ENCODE assay signal across 23 cellular contexts in the genomic region with DNA sequence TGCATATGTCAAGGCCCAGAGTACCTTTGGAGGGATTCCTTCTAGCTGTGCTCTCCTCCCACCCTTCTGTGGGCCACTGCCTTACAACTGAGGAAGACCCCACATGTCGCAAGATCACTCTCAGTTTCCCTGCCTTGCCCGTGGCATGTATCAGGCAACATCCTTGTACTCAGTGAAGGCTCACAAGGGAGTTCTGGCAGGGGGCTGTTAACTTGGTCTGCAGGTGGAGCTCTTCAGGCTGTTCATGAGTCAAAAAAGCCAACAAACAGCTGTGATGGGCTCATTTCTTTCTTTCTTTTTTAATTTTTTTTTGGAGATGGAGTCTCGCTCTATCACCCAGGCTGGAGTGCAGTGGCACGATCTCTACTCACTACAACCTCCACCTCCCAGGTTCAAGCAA.
A peak's percentile ranks its signal among the peaks of the same experiment; 100 is the strongest.
DNase-seq lines count a peak whose midpoint lies in the region; ATAC-seq, FAIRE-seq and TF ChIP-seq lines count a peak whose summit lies in the region.
"Had no signal": no experiment of that assay in that cellular context is flagged by ENCODE, and none has a peak within 500 bp of the region (broad histone marks: within the 10 kb centered on the region; RNA-seq: fewer than 3 reads in every experiment).

No MANE protein-coding gene starts in this region.

- dilution Hi-C loops in IMR-90 (cut with HindIII; ENCODE audit: low sequenced_read_pairs, unreplicated experiment) = no loop called here

- ATAC-seq in IMR-90 (ENCODE audit: low read depth) (no peak), GM21515 (IDR thresholded peaks at IDR 0.05; ENCODE audit: unreplicated experiment) (no peak)
- ATAC-seq: K562, Right ventricle myocardium inferior, SK-N-SH treated with all-trans-retinoic acid at 6 μM for 48 hours had no signal

- H3K79me1 ChIP-seq in IMR-90 (ENCODE audit: low read depth in 1 of 2, low read length in 2 of 2) (no peaks in the 10 kb centered on the region), H1 (ENCODE audit: low read depth, low read length) (no peaks in the 10 kb centered on the region)

- H3K4me1 ChIP-seq in IMR-90 (ENCODE audit: control insufficient read depth, insufficient read depth, low read length) = peaks cover 8% of the 10 kb centered on the region
- peaks cover 0 to 3% (median 0%) of the 10 kb centered on the region in 4 experiments; a peak in 1 of 7 replicates for H3K4me1 ChIP-seq in H1 (replicated peaks in 1 of 4; ENCODE audit: control insufficient read depth in 3 of 4, insufficient read depth in 4 of 4, low read length in 3 of 4)
- no peaks in the 10 kb centered on the region for H3K4me1 ChIP-seq in left ventricle myocardium inferior
- H3K4me1 ChIP-seq: BLaER1, Peyer's patch had no signal

- H2BK12ac ChIP-seq in H1 (ENCODE audit: low read depth, low read length) = no peak overlapping the region

- H3K56ac ChIP-seq in IMR-90 (ENCODE audit: extremely low read depth, insufficient read depth, low read length) (no peak overlapping the region), H1 (replicated peaks; ENCODE audit: insufficient read length, low read depth, low read length) (no peak overlapping the region)

- no peaks in the 10 kb centered on the region for H3K23me2 ChIP-seq in H1 (ENCODE audit: low read depth, low read length)

- H2BK15ac ChIP-seq in IMR-90 (ENCODE audit: low read depth, low read length) (no peak overlapping the region), H1 (ENCODE audit: low read length) (no peak overlapping the region)

- peak overlapping the region; percentile 7; the same call in 1 of the 2 replicates for H3K23ac ChIP-seq in IMR-90 (ENCODE audit: low read depth, low read length)
- no peak overlapping the region for H3K23ac ChIP-seq in H1 (ENCODE audit: insufficient read length)

- POLR2A ChIA-PET in IMR-90 (lab: Charles Lee; ENCODE audit: unreplicated experiment) = no interaction called here
- POLR2A ChIA-PET in H1 (lab: Charles Lee; ENCODE audit: partially characterized antibody) = no interaction called here

- TF ChIP-seq RAD21 in IMR-90 (IDR thresholded peaks at IDR 0.05; ENCODE audit: low read length) = no peak
- peak in 1 of 2 experiments; percentile 47; a peak in 2 of 4 replicates for TF ChIP-seq RAD21 in H1 (IDR thresholded peaks at IDR 0.05 in 1 of 2, conservative IDR thresholded peaks at IDR 0.05 in 1 of 2; ENCODE audit: low read depth in 2 of 2, low read length in 2 of 2)

- H2BK20ac ChIP-seq in IMR-90 (ENCODE audit: low read depth, low read length) (no peak overlapping the region), H1 (ENCODE audit: low read length) (no peak overlapping the region)

- in situ Hi-C loops in IMR-90 (cut with MboI; ENCODE audit: low sequenced_read_pairs) = no loop called here

- H2BK120ac ChIP-seq in IMR-90 (ENCODE audit: low read depth, low read length) (no peak overlapping the region), H1 (replicated peaks; ENCODE audit: low read depth, low read length) (no peak overlapping the region)

- DNase-seq in DMS114 treated with DMSO at 0.1 percent for 48 hours (lab: John Stamatoyannopoulos, UW; ENCODE audit: unreplicated experiment) (peak; percentile 88), IMR-90 (no peak), H1 (ENCODE audit: low read depth in 1 of 2, low spot score in 2 of 2) (peak in 1 of 2 experiments; percentile 49), iPS-NIHi7 (ENCODE audit: extremely low spot score) (peak; percentile 65), left ventricle myocardium inferior (no peak), T1000 (lab: John Stamatoyannopoulos, UW) (no peak)
- no peak for DNase-seq in activated CD8-positive, alpha-beta memory T cell treated with anti-CD3 and anti-CD28 coated beads, Interleukin-2, amount 50 U/mL, for 48 hours
- DNase-seq: 8988T; CD4-positive, CD25-positive, alpha-beta regulatory T cell; DMS53; GOT3; NCI-H2029 treated with DMSO at 0.1 percent for 48 hours; NCI-H446 treated with DMSO at 0.1 percent for 48 hours; NCI-H526 treated with DMSO at 0.1 percent for 48 hours; Peyer's patch; SJCRH30 had no signal

- 92% methylated on average over 2 of the region's 4 CpGs; no CpG with 5 or more reads in 1 of the 2 experiments for WGBS in IMR-90 (ENCODE audit: extremely low coverage in 2 of 2, insufficient read length in 1 of 2), 2 experiments
- 70% methylated on average over 2 of the region's 4 CpGs; no CpG with 5 or more reads in 1 of the 2 experiments for WGBS in H1 (ENCODE audit: extremely low coverage in 1 of 2, insufficient coverage in 1 of 2, insufficient read length in 1 of 2, insufficient replicate concordance in 2 of 2, low coverage in 1 of 2, low lambda C conversion rate in 2 of 2, missing lambda C conversion rate in 1 of 2), 2 experiments

- H3K9me3 ChIP-seq in IMR-90 (ENCODE audit: control insufficient read depth, insufficient read depth, low read length) = no peaks in the 10 kb centered on the region
- no peaks in the 10 kb centered on the region for H3K9me3 ChIP-seq in H1 (ENCODE audit: insufficient read depth in 2 of 2, low read depth in 1 of 2, low read length in 1 of 2)
- no peaks in the 10 kb centered on the region for H3K9me3 ChIP-seq in left ventricle myocardium inferior (replicated peaks)
- H3K9me3 ChIP-seq: BLaER1, SJCRH30 had no signal

- H3K18ac ChIP-seq in IMR-90 (ENCODE audit: low read depth, low read length) (no peak overlapping the region), H1 (ENCODE audit: extremely low read depth, low read length) (peak overlapping the region; percentile 56; the same call in 1 of the 2 replicates)

- TF ChIP-seq POLR2A in IMR-90 (IDR thresholded peaks at IDR 0.05; ENCODE audit: low read depth, low read length) = no peak
- TF ChIP-seq POLR2A in H1 (IDR thresholded peaks at IDR 0.05; ENCODE audit: control extremely low read depth in 1 of 2, low read depth in 2 of 2, low read length in 2 of 2) = no peak

- intact Hi-C loops in IMR-90 (cut with micrococcal nuclease) = no loop called here
- intact Hi-C loops in left ventricle myocardium inferior (cut with micrococcal nuclease) = no loop called here

- H3K4me3 ChIP-seq in IMR-90 (ENCODE audit: insufficient read depth, low read depth, low read length) = no peak overlapping the region
- no peak overlapping the region for H3K4me3 ChIP-seq in H1 (ENCODE audit: extremely low read depth in 1 of 4, insufficient read depth in 2 of 4, low read depth in 3 of 4, low read length in 4 of 4)
- no peak overlapping the region for H3K4me3 ChIP-seq in left ventricle myocardium inferior
- H3K4me3 ChIP-seq: BLaER1, K562, Peyer's patch, SJCRH30 had no signal

- no peak for FAIRE-seq in H1 (lab: Jason Lieb, UNC)
- FAIRE-seq: D721Med, G401.6, K562 had no signal

- H3K4me2 ChIP-seq in IMR-90 (ENCODE audit: low read depth, low read length) (no peak overlapping the region), H1 (ENCODE audit: insufficient read depth in 1 of 2, low read depth in 2 of 2, low read length in 2 of 2) (no peak overlapping the region)
- H3K4me2 ChIP-seq: BLaER1 had no signal

- H3K27ac ChIP-seq in IMR-90 (ENCODE audit: insufficient read depth, low read length) = no peak overlapping the region
- no peak overlapping the region for H3K27ac ChIP-seq in H1 (ENCODE audit: low read depth, low read length)
- H3K27ac ChIP-seq in left ventricle myocardium inferior (replicated peaks) = no peak overlapping the region
- H3K27ac ChIP-seq: BLaER1, Peyer's patch, SJCRH30 had no signal

- no peak overlapping the region for H4K91ac ChIP-seq in IMR-90 (ENCODE audit: insufficient read depth, low read depth, low read length)
- no peak overlapping the region for H4K91ac ChIP-seq in H1 (replicated peaks; ENCODE audit: insufficient read length, low read length)

- H3K27me3 ChIP-seq in IMR-90 (ENCODE audit: control insufficient read depth, insufficient read depth, low read length) = no peaks in the 10 kb centered on the region
- no peaks in the 10 kb centered on the region for H3K27me3 ChIP-seq in H1 (replicated peaks in 1 of 4; ENCODE audit: control insufficient read depth in 3 of 4, extremely low read depth in 1 of 4, insufficient read depth in 3 of 4, low read length in 3 of 4)
- no peaks in the 10 kb centered on the region for H3K27me3 ChIP-seq in left ventricle myocardium inferior (ENCODE audit: low read depth)
- H3K27me3 ChIP-seq: BLaER1, Peyer's patch, SJCRH30 had no signal

- H3K9me1 ChIP-seq in IMR-90 (ENCODE audit: insufficient read depth, low read length) = 0 out of 2 replicates have a peak, but pooled peaks cover 2% of the 10 kb centered on the region

- H2BK5ac ChIP-seq in IMR-90 (ENCODE audit: low read depth, low read length, poor library complexity, severe bottlenecking) (no peak overlapping the region), H1 (ENCODE audit: low read depth, low read length) (0 out of 2 replicates have a peak overlapping the region, but pooled peaks have one; percentile 54)

- TF ChIP-seq CTCF in IMR-90 (conservative IDR thresholded peaks at IDR 0.05; ENCODE audit: low read depth, low read length) (no peak), H1 (IDR thresholded peaks at IDR 0.05; ENCODE audit: control extremely low read depth in 1 of 3, insufficient read depth in 1 of 3, low read depth in 1 of 3, low read length in 3 of 3) (peak; percentile 6 to 40 (median 33); a peak in 3 of 4 replicates), left ventricle myocardium inferior (IDR thresholded peaks at IDR 0.05; ENCODE audit: borderline replicate concordance) (no peak)

- H3K79me2 ChIP-seq in H1 (ENCODE audit: control insufficient read depth in 1 of 2, insufficient read depth in 2 of 2, low read length in 2 of 2) = no peaks in the 10 kb centered on the region

- H2AFZ ChIP-seq in IMR-90 (replicated peaks; ENCODE audit: low read length, poor library complexity) = no peak overlapping the region
- H2AFZ ChIP-seq in H1 (ENCODE audit: low read length) = peak overlapping the region; percentile 91; the same call in 1 of the 2 replicates

- BruUV-seq in IMR-90 (replicated peaks; lab: Mats Ljungman, UMichigan) = no TSS peak

- no peak overlapping the region for H3K14ac ChIP-seq in IMR-90 (replicated peaks; ENCODE audit: low read depth, low read length)
- no peak overlapping the region for H3K14ac ChIP-seq in H1 (ENCODE audit: insufficient read length)

- TF ChIP-seq EP300 in H1 (IDR thresholded peaks at IDR 0.05; ENCODE audit: borderline replicate concordance in 1 of 2, low read depth in 2 of 2, low read length in 2 of 2) = no peak

- no peaks in the 10 kb centered on the region for H4K20me1 ChIP-seq in IMR-90 (ENCODE audit: insufficient read depth, low read length)
- no peaks in the 10 kb centered on the region for H4K20me1 ChIP-seq in H1 (replicated peaks in 1 of 2; ENCODE audit: control insufficient read depth in 1 of 2, insufficient read depth in 2 of 2, low read length in 2 of 2)
- H4K20me1 ChIP-seq: BLaER1 had no signal

- H3K4ac ChIP-seq in IMR-90 (ENCODE audit: low read depth, low read length) = peak overlapping the region; percentile 23
- no peak overlapping the region for H3K4ac ChIP-seq in H1 (replicated peaks; ENCODE audit: insufficient read length, low read depth, low read length)

- H4K5ac ChIP-seq in IMR-90 (ENCODE audit: low read depth, low read length) = no peak overlapping the region
- no peak overlapping the region for H4K5ac ChIP-seq in H1 (ENCODE audit: insufficient read length, low read depth, low read length)

- H3K36me3 ChIP-seq in IMR-90 (ENCODE audit: control insufficient read depth, insufficient read depth, low read length) (no peaks in the 10 kb centered on the region), H1 (ENCODE audit: control insufficient read depth in 2 of 4, insufficient read depth in 4 of 4, low read length in 3 of 4) (no peaks in the 10 kb centered on the region), left ventricle myocardium inferior (no peaks in the 10 kb centered on the region)
- H3K36me3 ChIP-seq: BLaER1, Peyer's patch, SJCRH30 had no signal

- no peak overlapping the region for H2AK9ac ChIP-seq in IMR-90 (replicated peaks; ENCODE audit: low read depth, low read length, poor library complexity)

- H4K8ac ChIP-seq in IMR-90 (ENCODE audit: low read depth in 2 of 2, low read length in 2 of 2) = no peak overlapping the region
- H4K8ac ChIP-seq in H1 (ENCODE audit: extremely low read depth, insufficient read depth, low read length) = no peak overlapping the region

- CTCF ChIA-PET in IMR-90 (lab: Yijun Ruan, JAX) (interaction anchor here (0.6 kb wide), 1 partner anchor 23 kb away, joined by 3 read pairs; no protein-coding TSS in a partner anchor), H1 (lab: Charles Lee; ENCODE audit: partially characterized antibody) (interaction anchor here (0.6 to 1.4 kb wide), 7 partner anchors 13 to 787 kb away, joined by 3 to 8 read pairs (median 3); no protein-coding TSS in a partner anchor)

- H2AK5ac ChIP-seq in IMR-90 (ENCODE audit: low read depth, low read length) = no peak overlapping the region
- H2AK5ac ChIP-seq in H1 (ENCODE audit: low read depth, low read length) = no peak overlapping the region

- H3K9ac ChIP-seq in IMR-90 (ENCODE audit: low read depth, low read length) = no peak overlapping the region
- H3K9ac ChIP-seq in H1 (replicated peaks in 1 of 4; ENCODE audit: extremely low read depth in 1 of 4, low read depth in 3 of 4, low read length in 3 of 4) = no peak overlapping the region
- H3K9ac ChIP-seq: BLaER1 had no signal

Comparison
In these comparisons a context has a peak if more than half of its experiments do, and no peak if none do; other contexts are left out.
1. DNase-seq: peak in DMS114 treated with DMSO at 0.1 percent for 48 hours (single experiment) and iPS-NIHi7 (single experiment); none in IMR-90 (single experiment), left ventricle myocardium inferior (single experiment), T1000 (single experiment) and activated CD8-positive, alpha-beta memory T cell treated with anti-CD3 and anti-CD28 coated beads, Interleukin-2, amount 50 U/mL, for 48 hours (single experiment).
2. CTCF ChIP-seq: peak in H1 (3 of 3); none in IMR-90 (single experiment) and left ventricle myocardium inferior (single experiment).